6 cellular contexts compared by ENCODE assay signal in the genomic region with DNA sequence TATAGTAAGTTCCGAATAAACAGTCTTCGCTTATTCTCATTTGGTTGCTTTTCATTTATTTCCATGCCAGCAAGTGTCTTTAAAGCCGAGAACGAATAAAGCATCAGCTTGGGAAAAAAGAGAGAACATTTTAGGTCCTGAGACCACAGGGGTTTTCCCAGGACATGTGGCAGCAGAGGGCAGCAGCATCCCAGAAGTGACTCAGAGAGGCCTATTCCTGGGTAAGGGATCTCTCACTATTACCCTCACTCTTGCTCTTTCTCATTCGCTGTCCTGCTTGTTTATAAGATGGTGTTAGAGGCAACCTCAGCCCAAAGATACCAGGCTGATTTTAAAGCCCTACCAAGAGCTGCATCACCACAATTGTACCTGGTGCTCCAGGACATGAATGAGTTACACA. TPM values are rescaled to one million over a fixed set of nuclear protein-coding genes. Genes with fewer than 3 reads are reported as not detected.
"Had no signal": no experiment of that assay in that cellular context is flagged by ENCODE, and none has a peak within 500 bp of the region (broad histone marks: within the 10 kb centered on the region; RNA-seq: fewer than 3 reads in every experiment).

No MANE protein-coding gene starts in this region.

RNA-seq across cellular contexts. Expression of a gene that starts 7.2 kb away (rescaled TPM):
- total RNA-seq: activated CD4-positive, alpha-beta memory T cell treated with anti-CD3 and anti-CD28 coated beads for 36 hours; activated CD4-positive, alpha-beta T cell treated with anti-CD3 and anti-CD28 coated beads, Interleukin-2, amount 10 ng/mL, durations not matched to agents 7 days and 5 days; activated naive CD4-positive, alpha-beta T cell treated with anti-CD3 and anti-CD28 coated beads for 36 hours; activated T-cell treated with anti-CD3 and anti-CD28 coated beads, Interleukin-2, amount 50 U/mL, for 4 hours; cardiac septum; T-cell had no signal

RNA-seq across cellular contexts. Expression of a gene that starts 37.8 kb away (rescaled TPM):
- total RNA-seq: activated T-cell treated with anti-CD3 and anti-CD28 coated beads, Interleukin-2, amount 50 U/mL, for 4 hours; cardiac septum; T-cell had no signal

RNA-seq across cellular contexts. Expression of a gene that starts 39.0 kb away (rescaled TPM):
- total RNA-seq: activated CD4-positive, alpha-beta memory T cell treated with anti-CD3 and anti-CD28 coated beads for 36 hours; activated CD4-positive, alpha-beta T cell treated with anti-CD3 and anti-CD28 coated beads, Interleukin-2, amount 10 ng/mL, durations not matched to agents 7 days and 5 days; activated naive CD4-positive, alpha-beta T cell treated with anti-CD3 and anti-CD28 coated beads for 36 hours; activated T-cell treated with anti-CD3 and anti-CD28 coated beads, Interleukin-2, amount 50 U/mL, for 4 hours; cardiac septum; T-cell had no signal
